13 cellular contexts compared by ENCODE assay signal in the genomic region with DNA sequence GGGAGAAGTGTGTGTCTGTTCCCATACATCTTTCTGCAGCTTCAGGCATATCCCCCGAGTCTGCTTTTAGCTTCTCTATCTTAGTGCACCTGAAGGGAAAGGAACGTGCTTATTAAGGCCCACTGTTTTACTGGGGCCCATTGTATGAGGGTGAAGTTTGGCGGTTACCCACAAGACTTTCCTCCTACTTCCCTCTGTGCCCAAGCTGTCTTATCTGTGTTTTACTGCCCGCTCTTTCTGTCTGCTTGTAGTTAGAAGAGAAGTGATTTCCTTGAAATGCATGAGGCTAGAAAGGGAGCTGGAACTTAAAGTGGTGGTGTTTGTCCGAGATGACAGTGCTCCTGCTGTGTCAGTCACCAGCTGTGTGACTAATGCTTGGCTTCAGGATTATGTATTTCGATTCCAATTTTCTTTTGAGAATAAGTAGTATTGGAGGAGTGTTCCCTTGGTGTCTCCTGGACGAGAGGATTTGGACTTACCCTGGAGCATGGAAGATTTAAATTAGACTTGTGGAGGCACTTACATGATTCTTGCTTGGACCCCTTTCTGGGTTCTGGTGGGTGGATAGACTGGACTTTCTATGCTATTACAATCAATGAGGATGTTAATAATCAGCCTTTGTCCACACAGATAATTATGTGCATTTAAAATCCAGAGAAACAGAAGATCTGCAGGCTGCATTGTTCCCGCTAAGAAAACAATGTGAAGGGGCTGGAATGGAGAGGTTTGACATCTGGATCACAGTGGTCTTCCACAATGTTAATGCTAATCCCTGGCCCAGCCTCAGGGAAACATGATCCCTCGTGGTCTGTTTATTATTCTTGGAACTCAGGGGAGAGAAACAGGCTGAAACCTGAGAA. TPM values are rescaled to one million over a fixed set of nuclear protein-coding genes. Genes with fewer than 3 reads are reported as not detected.
DNase-seq lines count a peak whose midpoint lies in the region; TF ChIP-seq lines count a peak whose summit lies in the region.
"Had no signal": no experiment of that assay in that cellular context is flagged by ENCODE, and none has a peak within 500 bp of the region (broad histone marks: within the 10 kb centered on the region; RNA-seq: fewer than 3 reads in every experiment).

No MANE protein-coding gene starts in this region.

- peaks cover 74% of the 10 kb centered on the region for H3K27me3 Mint-ChIP-seq in nephron (ENCODE audit: low read depth)

- peaks cover 9% of the 10 kb centered on the region for H3K9me3 Mint-ChIP-seq in nephron

- no peaks in the 10 kb centered on the region for H3K9me2 ChIP-seq in Loucy (replicated peaks; ENCODE audit: low read depth, low read length)

- peaks cover 8% of the 10 kb centered on the region; the same call in 1 of the 2 replicates for H3F3A ChIP-seq in Loucy (ENCODE audit: low read depth)

- DNase-seq in GDM1 (lab: John Stamatoyannopoulos, UW) (peak; percentile 76), adipocyte (ENCODE audit: low read depth) (peak; percentile 78), NCI-H2107 (lab: John Stamatoyannopoulos, UW) (no peak), tibial artery (no peak), thyroid gland (no peak)
- DNase-seq: activated CD4-positive, alpha-beta T cell treated with anti-CD3 and anti-CD28 coated beads for 36 hours; adrenal gland; Caco-2; NCI-H1694 treated with DMSO at 0.1 percent for 48 hours; SHP77 treated with DMSO at 0.1 percent for 48 hours had no signal

- H3K9me3 ChIP-seq in Loucy (ENCODE audit: insufficient read depth, low read depth, low read length) (no peaks in the 10 kb centered on the region), adipocyte (ENCODE audit: control insufficient read depth, low read length) (no peaks in the 10 kb centered on the region), tibial artery (no peaks in the 10 kb centered on the region), thyroid gland (no peaks in the 10 kb centered on the region)
- H3K9me3 ChIP-seq: adrenal gland, upper lobe of right lung had no signal

- H3K36me3 ChIP-seq in Loucy (ENCODE audit: insufficient read depth, low read length) (no peaks in the 10 kb centered on the region), adipocyte (ENCODE audit: control insufficient read depth, insufficient read depth, low read length, severe bottlenecking) (no peaks in the 10 kb centered on the region), tibial artery (no peaks in the 10 kb centered on the region), thyroid gland (no peaks in the 10 kb centered on the region)
- H3K36me3 ChIP-seq: adrenal gland, upper lobe of right lung had no signal

- H3K4me1 ChIP-seq in Loucy (ENCODE audit: insufficient read depth, low read length, poor library complexity, severe bottlenecking), result peaks cover 27% of the 10 kb centered on the region
- H3K4me1 ChIP-seq in adipocyte (ENCODE audit: control insufficient read depth, insufficient read depth, low read length), result peaks cover 4% of the 10 kb centered on the region
- peaks cover 0 to 27% (median 12%) of the 10 kb centered on the region in 4 donors for H3K4me1 ChIP-seq in tibial artery
- H3K4me1 ChIP-seq in thyroid gland, result peaks cover 6 to 8% of the 10 kb centered on the region in 2 donors

- whole genome bisulfite sequencing in thyroid gland, 2 donors, result 86 to 89% methylated on average over 9 of the region's 9 CpGs

- H3K9ac ChIP-seq in Loucy (ENCODE audit: low read depth, low read length, poor library complexity, severe bottlenecking), result peak overlapping the region; percentile 60
- H3K9ac ChIP-seq in adipocyte (ENCODE audit: low read length), result no peak overlapping the region

- TF ChIP-seq CTCF in Loucy (conservative IDR thresholded peaks at IDR 0.05; ENCODE audit: low read length), result no peak
- TF ChIP-seq CTCF in nephron (IDR thresholded peaks at IDR 0.05; ENCODE audit: unreplicated experiment in 3 of 3), result no peak
- no peak for TF ChIP-seq CTCF in tibial artery (IDR thresholded peaks at IDR 0.05)
- TF ChIP-seq CTCF in thyroid gland (IDR thresholded peaks at IDR 0.05), result no peak

- no peaks in the 10 kb centered on the region for H4K20me1 ChIP-seq in Loucy (ENCODE audit: insufficient read depth, low read length, poor library complexity, severe bottlenecking)

- peak overlapping the region in 2 of 3 experiments; percentile 18 to 60 for H3K27ac Mint-ChIP-seq in nephron
- H3K27ac Mint-ChIP-seq: activated CD4-positive, alpha-beta T cell treated with anti-CD3 and anti-CD28 coated beads for 36 hours had no signal

- H3K27me3 ChIP-seq in Loucy (ENCODE audit: insufficient read depth, low read length, poor library complexity, severe bottlenecking), result no peaks in the 10 kb centered on the region
- H3K27me3 ChIP-seq in adipocyte (replicated peaks; ENCODE audit: control insufficient read depth, insufficient read depth, low read length), result peaks cover 56% of the 10 kb centered on the region
- peaks cover 3 to 29% of the 10 kb centered on the region in 2 donors for H3K27me3 ChIP-seq in tibial artery
- no peaks in the 10 kb centered on the region for H3K27me3 ChIP-seq in thyroid gland
- H3K27me3 ChIP-seq: adrenal gland had no signal

- peaks cover 40% of the 10 kb centered on the region for H3K4me1 Mint-ChIP-seq in nephron

- H3K79me2 ChIP-seq in Loucy (ENCODE audit: insufficient read depth, low read length), result no peaks in the 10 kb centered on the region

- H3K4me3 ChIP-seq in Loucy (ENCODE audit: low read length, poor library complexity, severe bottlenecking) (peak overlapping the region; percentile 59), adipocyte (ENCODE audit: low read length) (no peak overlapping the region), tibial artery (no peak overlapping the region), thyroid gland (replicated peaks in 1 of 3) (no peak overlapping the region)
- H3K4me3 ChIP-seq: adrenal gland, upper lobe of right lung had no signal

- no peaks in the 10 kb centered on the region for H3K36me3 Mint-ChIP-seq in nephron (ENCODE audit: low read depth)

- intact Hi-C loops in tibial artery (cut with DNase I; ENCODE audit: low total_unique reads), result no loop called here
- intact Hi-C loops in thyroid gland (cut with DNase I), result no loop called here

- H3K4me3 Mint-ChIP-seq in nephron, result peak overlapping the region in 1 of 3 experiments; percentile 40
- H3K4me3 Mint-ChIP-seq: activated CD4-positive, alpha-beta T cell treated with anti-CD3 and anti-CD28 coated beads for 36 hours had no signal

- peak overlapping the region in 1 of 2 donors; percentile 17 for H3K27ac ChIP-seq in tibial artery
- no peak overlapping the region for H3K27ac ChIP-seq in thyroid gland
- H3K27ac ChIP-seq: upper lobe of right lung had no signal

- no peak for TF ChIP-seq POLR2A in thyroid gland (IDR thresholded peaks at IDR 0.05)

- H3K4me2 ChIP-seq in Loucy (ENCODE audit: low read depth, low read length, poor library complexity, severe bottlenecking), result peak overlapping the region; percentile 82

- H2AFZ ChIP-seq in Loucy (ENCODE audit: low read length), result peak overlapping the region; percentile 16; the same call in 1 of the 2 replicates

RNA-seq across cellular contexts. Expression of gene KRT86, which starts 13.9 kb away (rescaled TPM):
- total RNA-seq in thyroid gland, result 1 to 10 TPM in 1 of 4 donors, under 1 TPM in 3; 0.13 to 1.1 (median 0.42) TPM
- total RNA-seq: activated CD4-positive, alpha-beta T cell treated with anti-CD3 and anti-CD28 coated beads for 36 hours; Caco-2 had no signal

RNA-seq across cellular contexts. Expression of gene KRT7, which starts 27.5 kb away (rescaled TPM):
- total RNA-seq in thyroid gland, result 100 to 1,000 TPM; 333 to 826 (median 460) TPM

RNA-seq across cellular contexts. Expression of gene KRT81, which starts 30.8 kb away (rescaled TPM):
- under 1 TPM in 2 of 4 donors, not detected in 2; 0.11 to 0.71 TPM for total RNA-seq in thyroid gland
- total RNA-seq: activated CD4-positive, alpha-beta T cell treated with anti-CD3 and anti-CD28 coated beads for 36 hours; upper lobe of right lung had no signal

Comparison
In these comparisons a context has a peak if more than half of its experiments do, and no peak if none do; other contexts are left out.
1. DNase-seq: peak in GDM1 (single experiment) and adipocyte (single experiment); none in NCI-H2107 (single experiment), tibial artery (0 of 2) and thyroid gland (0 of 2).